In genomic region chr3:141421639-141422319, GRCh38 we compare ENCODE assay signal across 12 cellular contexts. TPM values are rescaled to one million over a fixed set of nuclear protein-coding genes. Genes with fewer than 3 reads are reported as not detected.
DNase-seq lines count a peak whose midpoint lies in the region; ATAC-seq and TF ChIP-seq lines count a peak whose summit lies in the region.
"Had no signal": no experiment of that assay in that cellular context is flagged by ENCODE, and none has a peak within 500 bp of the region (broad histone marks: within the 10 kb centered on the region; RNA-seq: fewer than 3 reads in every experiment).

No MANE protein-coding gene starts in this region.

- POLR2A ChIA-PET in WTC11 (lab: Charles Lee) (no interaction called here), HEK293T (lab: Yijun Ruan, JAX) (no interaction called here)

- no peaks in the 10 kb centered on the region for H3K27me3 Mint-ChIP-seq in activated T-cell treated with anti-CD3 and anti-CD28 coated beads, Interleukin-2, amount 50 U/mL, for 24 hours
- no peaks in the 10 kb centered on the region for H3K27me3 Mint-ChIP-seq in WTC11 (ENCODE audit: low read depth)
- peaks cover 0 to 2% (median 0%) of the 10 kb centered on the region in 3 donors for H3K27me3 Mint-ChIP-seq in CD14-positive monocyte (ENCODE audit: low read depth in 3 of 3)

- intact Hi-C loops in CD14-positive monocyte (cut with micrococcal nuclease) = no loop called here

- H3K4me1 ChIP-seq in stomach smooth muscle (ENCODE audit: control insufficient read depth, insufficient read depth, low read length) = peaks cover 48% of the 10 kb centered on the region
- H3K4me1 ChIP-seq: HAP-1 had no signal

- no peaks in the 10 kb centered on the region for H3K27me3 ChIP-seq in stomach smooth muscle (ENCODE audit: control insufficient read depth in 1 of 2, insufficient read depth in 2 of 2, low read length in 2 of 2)

- H3K4me3 Mint-ChIP-seq in activated T-cell treated with anti-CD3 and anti-CD28 coated beads, Interleukin-2, amount 50 U/mL, for 24 hours = no peak overlapping the region
- H3K4me3 Mint-ChIP-seq in WTC11 (no peak overlapping the region), CD14-positive monocyte (no peak overlapping the region)
- H3K4me3 Mint-ChIP-seq: nephron progenitor cell had no signal

- peaks cover 37% of the 10 kb centered on the region for H3K36me3 Mint-ChIP-seq in activated T-cell treated with anti-CD3 and anti-CD28 coated beads, Interleukin-2, amount 50 U/mL, for 24 hours (ENCODE audit: low read depth)
- no peaks in the 10 kb centered on the region for H3K36me3 Mint-ChIP-seq in WTC11
- peaks cover 31 to 35% of the 10 kb centered on the region in 2 donors for H3K36me3 Mint-ChIP-seq in CD14-positive monocyte

- peaks cover 50% of the 10 kb centered on the region for H3K4me1 Mint-ChIP-seq in activated T-cell treated with anti-CD3 and anti-CD28 coated beads, Interleukin-2, amount 50 U/mL, for 24 hours (ENCODE audit: low read depth)
- peaks cover 12% of the 10 kb centered on the region for H3K4me1 Mint-ChIP-seq in WTC11
- peaks cover 10% of the 10 kb centered on the region for H3K4me1 Mint-ChIP-seq in CD14-positive monocyte

- no peak for TF ChIP-seq CTCF in WTC11 (IDR thresholded peaks at IDR 0.05)
- no peak for TF ChIP-seq CTCF in fibroblast of mammary gland (conservative IDR thresholded peaks at IDR 0.05; ENCODE audit: control insufficient read depth, insufficient read depth, low read depth, low read length)
- no peak for TF ChIP-seq CTCF in CD14-positive monocyte (IDR thresholded peaks at IDR 0.05)

- H3K9ac ChIP-seq in stomach smooth muscle (ENCODE audit: low read length in 2 of 2) = no peak overlapping the region

- peak; percentile 29 for ATAC-seq in WTC11

- peaks cover 2% of the 10 kb centered on the region for H3K9me3 Mint-ChIP-seq in activated T-cell treated with anti-CD3 and anti-CD28 coated beads, Interleukin-2, amount 50 U/mL, for 24 hours
- H3K9me3 Mint-ChIP-seq in WTC11 = peaks cover 4% of the 10 kb centered on the region; the same call in 1 of the 2 replicates
- peaks cover 3 to 15% (median 6%) of the 10 kb centered on the region in 7 donors for H3K9me3 Mint-ChIP-seq in CD14-positive monocyte

- no peaks in the 10 kb centered on the region for H3K9me3 ChIP-seq in stomach smooth muscle (ENCODE audit: control insufficient read depth in 2 of 2, low read length in 2 of 2)
- H3K9me3 ChIP-seq: HAP-1 had no signal

- H3K4me3 ChIP-seq in fibroblast of mammary gland (ENCODE audit: control insufficient read depth, low read depth, low read length) = no peak overlapping the region
- H3K4me3 ChIP-seq in stomach smooth muscle (ENCODE audit: low read length in 2 of 2) = no peak overlapping the region
- H3K4me3 ChIP-seq: HAP-1 had no signal

- CTCF ChIA-PET in WTC11 (lab: Charles Lee) = interaction anchor here (0.7 to 3.2 kb wide), 4 partner anchors 11 to 200 kb away, joined by 3 to 13 read pairs (median 5); no protein-coding TSS in a partner anchor
- CTCF ChIA-PET in HEK293T (lab: Yijun Ruan, JAX) = interaction anchor here (0.8 kb wide), 1 partner anchor 33 kb away, joined by 3 read pairs; no protein-coding TSS in a partner anchor

- H3K27ac Mint-ChIP-seq in activated T-cell treated with anti-CD3 and anti-CD28 coated beads, Interleukin-2, amount 50 U/mL, for 24 hours = peak overlapping the region; percentile 47
- H3K27ac Mint-ChIP-seq in WTC11 (no peak overlapping the region), CD14-positive monocyte (no peak overlapping the region)
- H3K27ac Mint-ChIP-seq: nephron progenitor cell had no signal

- peak overlapping the region; percentile 37 for H3K27ac ChIP-seq in stomach smooth muscle (ENCODE audit: low read length)

- peaks cover 4 to 6% of the 10 kb centered on the region in 2 donors for H3K36me3 ChIP-seq in stomach smooth muscle (ENCODE audit: control insufficient read depth in 2 of 2, insufficient read depth in 2 of 2, low read length in 2 of 2)
- H3K36me3 ChIP-seq: HAP-1 had no signal

- DNase-seq in activated T-cell treated with anti-CD3 and anti-CD28 coated beads, Interleukin-2, amount 50 U/mL, for 24 hours = no peak
- DNase-seq in activated T-cell treated with anti-CD3 and anti-CD28 coated beads, Interleukin-2, amount 50 U/mL, for 1 hour = no peak
- no peak for DNase-seq in WTC11 (ENCODE audit: low spot score)
- DNase-seq in fibroblast of mammary gland (ENCODE audit: low read depth) = peak; percentile 85
- DNase-seq in HEK293T (ENCODE audit: extremely low spot score) = no peak
- DNase-seq in CD14-positive monocyte (ENCODE audit: low spot score) = no peak
- no peak for DNase-seq in NCI-H748 treated with DMSO at 0.1 percent for 48 hours (lab: John Stamatoyannopoulos, UW)
- DNase-seq: NCI-H1694 treated with DMSO at 0.1 percent for 48 hours; nephron progenitor cell; stimulated activated naive CD4-positive, alpha-beta T cell treated with Interleukin-2 at 50 U/mL for 16 hours had no signal

TF ChIP-seq in WTC11, 78 proteins besides CTCF, POLR2A, EP300 and RAD21 (continues in another document):
- TF ChIP-seq FOXP1 (CRISPR knock-in tag; IDR thresholded peaks at IDR 0.05; ENCODE audit: borderline replicate concordance) = no peak
- no peak for TF ChIP-seq ZNF232 (CRISPR knock-in tag; IDR thresholded peaks at IDR 0.05)
- no peak for TF ChIP-seq ZSCAN18 (CRISPR knock-in tag; IDR thresholded peaks at IDR 0.05)

TF ChIP-seq in HEK293T, 16 proteins besides CTCF, POLR2A, EP300 and RAD21:
- no peak for TF ChIP-seq FOXA1 (IDR thresholded peaks at IDR 0.05)
- TF ChIP-seq ZNF384 (IDR thresholded peaks at IDR 0.05) = no peak
- no peak for TF ChIP-seq SP1 (IDR thresholded peaks at IDR 0.05)
- TF ChIP-seq ARNT (IDR thresholded peaks at IDR 0.05) = no peak
- no peak for TF ChIP-seq NFRKB (IDR thresholded peaks at IDR 0.05)
- no peak for TF ChIP-seq FOXM1 (IDR thresholded peaks at IDR 0.05; ENCODE audit: borderline replicate concordance)
- TF ChIP-seq HDGF (IDR thresholded peaks at IDR 0.05; ENCODE audit: borderline replicate concordance) = no peak
- TF ChIP-seq TARDBP (IDR thresholded peaks at IDR 0.05) = no peak
- TF ChIP-seq CTBP1 (IDR thresholded peaks at IDR 0.05; ENCODE audit: borderline replicate concordance) = no peak
- no peak for TF ChIP-seq LEF1 (IDR thresholded peaks at IDR 0.05; ENCODE audit: borderline replicate concordance)
- no peak for TF ChIP-seq BHLHE40 (IDR thresholded peaks at IDR 0.05; ENCODE audit: borderline replicate concordance)

RNA-seq across cellular contexts. Expression of gene ZBTB38, which starts 53.5 kb away (rescaled TPM):
- 10.5 to 12.3 TPM (median 11.6 TPM) in 3 replicates for total RNA-seq in WTC11 (2021)
- polyA plus RNA-seq in CD14-positive monocyte = 10 to 100 TPM; 19.0 to 28.5 TPM
